10 cellular contexts compared by ENCODE assay signal in genomic region chr5:95863383-95863757, GRCh38. TPM values are rescaled to one million over a fixed set of nuclear protein-coding genes. Genes with fewer than 3 reads are reported as not detected.
A peak's percentile ranks its signal among the peaks of the same experiment; 100 is the strongest.
DNase-seq lines count a peak whose midpoint lies in the region; ATAC-seq and TF ChIP-seq lines count a peak whose summit lies in the region.
"Had no signal": no experiment of that assay in that cellular context is flagged by ENCODE, and none has a peak within 500 bp of the region (broad histone marks: within the 10 kb centered on the region; RNA-seq: fewer than 3 reads in every experiment).

No MANE protein-coding gene starts in this region.

- peak overlapping the region; percentile 65; the same call in 1 of the 2 replicates for H2AFZ ChIP-seq in PC-9

- peak overlapping the region; percentile 90 to 97 (median 97) for H3K27ac Mint-ChIP-seq in CD14-positive monocyte
- peak overlapping the region; percentile 96 for H3K27ac Mint-ChIP-seq in progenitor cell of endocrine pancreas
- H3K27ac Mint-ChIP-seq: activated naive CD4-positive, alpha-beta T cell treated with anti-CD3 and anti-CD28 coated beads, Interleukin-2, amount 50 U/mL, for 24 hours had no signal

- H3K36me3 ChIP-seq in PC-9 (ENCODE audit: low read depth), result no peaks in the 10 kb centered on the region

- H4K20me1 ChIP-seq in PC-9 (ENCODE audit: insufficient read depth), result no peaks in the 10 kb centered on the region

- H3K27ac ChIP-seq in PC-9, result peak overlapping the region; percentile 95
- H3K27ac ChIP-seq: RWPE1 had no signal

- H3K36me3 Mint-ChIP-seq in CD14-positive monocyte (peaks cover 0 to 11% of the 10 kb centered on the region in 2 donors), progenitor cell of endocrine pancreas (ENCODE audit: insufficient read depth) (no peaks in the 10 kb centered on the region)

- H3K4me3 ChIP-seq in PC-9, result no peak overlapping the region
- H3K4me3 ChIP-seq in fibroblast of pulmonary artery (replicated peaks; ENCODE audit: low read depth, low read length), result no peak overlapping the region

- no peak for TF ChIP-seq CTCF in CD14-positive monocyte (IDR thresholded peaks at IDR 0.05)
- no peak for TF ChIP-seq CTCF in PC-9 (conservative IDR thresholded peaks at IDR 0.05)
- no peak for TF ChIP-seq CTCF in fibroblast of pulmonary artery (IDR thresholded peaks at IDR 0.05; ENCODE audit: low read length, missing control alignments)
- TF ChIP-seq CTCF in progenitor cell of endocrine pancreas (IDR thresholded peaks at IDR 0.05; ENCODE audit: unreplicated experiment), result no peak

- BruUV-seq in PC-9 (replicated peaks; lab: Mats Ljungman, UMichigan), result no TSS peak

- peaks cover 0 to 4% (median 0%) of the 10 kb centered on the region in 7 donors for H3K9me3 Mint-ChIP-seq in CD14-positive monocyte
- peaks cover 6% of the 10 kb centered on the region for H3K9me3 Mint-ChIP-seq in progenitor cell of endocrine pancreas (ENCODE audit: low read depth)
- H3K9me3 Mint-ChIP-seq: activated naive CD4-positive, alpha-beta T cell treated with anti-CD3 and anti-CD28 coated beads, Interleukin-2, amount 50 U/mL, for 24 hours had no signal

- intact Hi-C loops in CD14-positive monocyte (cut with micrococcal nuclease), result loop anchor here in 1 of 2 donors (5.0 kb wide), 1 partner anchor 49 kb away; no protein-coding TSS in a partner anchor
- intact Hi-C loops in PC-9 (cut with micrococcal nuclease; ENCODE audit: unreplicated experiment), result loop anchor here (5.0 to 10.0 kb wide), 2 partner anchors 229 to 361 kb away; no protein-coding TSS in a partner anchor

- H3K4me3 Mint-ChIP-seq in CD14-positive monocyte, result peak overlapping the region in 1 of 2 donors; percentile 67
- H3K4me3 Mint-ChIP-seq in progenitor cell of endocrine pancreas (ENCODE audit: low read depth), result no peak overlapping the region
- H3K4me3 Mint-ChIP-seq: activated naive CD4-positive, alpha-beta T cell treated with anti-CD3 and anti-CD28 coated beads, Interleukin-2, amount 50 U/mL, for 24 hours had no signal

- CTCF ChIA-PET in PC-9 (lab: Charles Lee), result no interaction called here

- H3K4me1 Mint-ChIP-seq in CD14-positive monocyte, result peaks cover 76% of the 10 kb centered on the region
- H3K4me1 Mint-ChIP-seq in progenitor cell of endocrine pancreas (ENCODE audit: low read depth), result peaks cover 59% of the 10 kb centered on the region

- H3K27me3 Mint-ChIP-seq in CD14-positive monocyte (ENCODE audit: low read depth in 3 of 3), result peaks cover 3 to 7% (median 6%) of the 10 kb centered on the region in 3 donors
- H3K27me3 Mint-ChIP-seq in progenitor cell of endocrine pancreas, result no peaks in the 10 kb centered on the region

- peak overlapping the region; percentile 70; the same call in 1 of the 2 replicates for H3K4me2 ChIP-seq in PC-9

- H3K9me3 ChIP-seq in PC-9 (ENCODE audit: insufficient read depth, low read depth), result no peaks in the 10 kb centered on the region

- peak; percentile 61 for DNase-seq in CD14-positive monocyte (ENCODE audit: low spot score)
- DNase-seq in PC-9, result no peak
- peak; percentile 81 for DNase-seq in fibroblast of pulmonary artery (ENCODE audit: low read depth)
- DNase-seq in progenitor cell of endocrine pancreas (ENCODE audit: low spot score, unreplicated experiment), result no peak
- DNase-seq in NCI-H748 treated with DMSO at 0.1 percent for 48 hours (lab: John Stamatoyannopoulos, UW), result no peak
- no peak for DNase-seq in NCI-H1417 treated with DMSO at 0.1 percent for 48 hours (lab: John Stamatoyannopoulos, UW)

- H3K27me3 ChIP-seq in PC-9 (ENCODE audit: insufficient read depth, low read depth), result no peaks in the 10 kb centered on the region

- H3K4me1 ChIP-seq in PC-9 (replicated peaks; ENCODE audit: insufficient read depth), result peaks cover 50% of the 10 kb centered on the region

- peaks cover 49% of the 10 kb centered on the region for H3F3A ChIP-seq in PC-9 (ENCODE audit: insufficient read depth, low read depth)

- no peaks in the 10 kb centered on the region for H3K79me2 ChIP-seq in PC-9 (ENCODE audit: low read depth)

- no peak for ATAC-seq in GM19023 (IDR thresholded peaks at IDR 0.05; ENCODE audit: unreplicated experiment)
- no peak for ATAC-seq in HG03108 (IDR thresholded peaks at IDR 0.05; ENCODE audit: unreplicated experiment)

- POLR2A ChIA-PET in PC-9 (lab: Charles Lee; ENCODE audit: unreplicated experiment), result no interaction called here

- H3K9me2 ChIP-seq in PC-9 (ENCODE audit: insufficient read depth), result no peaks in the 10 kb centered on the region

RNA-seq across cellular contexts. Expression of gene GLRX, which starts 40.8 kb away (rescaled TPM):
- polyA plus RNA-seq in CD14-positive monocyte, result 100 to 1,000 TPM; 555 to 603 TPM
- total RNA-seq in PC-9 (2021) (23.0 and 25.5 TPM in 2 replicates), progenitor cell of endocrine pancreas (11.6 and 12.7 TPM in 2 replicates)

Comparison
In these comparisons a context has a peak if more than half of its experiments do, and no peak if none do; other contexts are left out.
1. DNase-seq: peak in CD14-positive monocyte (single experiment) and fibroblast of pulmonary artery (single experiment); none in PC-9 (0 of 2), progenitor cell of endocrine pancreas (single experiment), NCI-H748 treated with DMSO at 0.1 percent for 48 hours (single experiment) and NCI-H1417 treated with DMSO at 0.1 percent for 48 hours (single experiment).